ENCODE assay signal across 17 cellular contexts in the genomic region with DNA sequence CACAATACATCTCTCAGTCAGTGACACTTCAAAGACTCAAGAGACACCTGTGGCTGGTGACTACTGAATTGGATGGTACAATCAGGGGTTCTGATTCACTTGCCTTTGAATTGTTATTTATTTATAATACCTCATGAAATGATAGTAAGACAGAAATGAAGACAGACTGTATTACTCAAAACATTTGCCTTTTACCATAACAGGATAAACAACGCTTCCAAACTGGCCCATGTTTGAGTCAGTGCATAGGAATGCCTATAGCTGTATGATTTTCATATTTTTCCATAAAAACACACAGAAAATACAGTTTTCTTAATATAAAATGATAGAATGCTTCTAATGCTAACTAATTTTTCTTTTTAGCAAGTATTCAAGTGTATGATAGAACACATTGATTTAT. TPM values are rescaled to one million over a fixed set of nuclear protein-coding genes. Genes with fewer than 3 reads are reported as not detected.
A peak's percentile ranks its signal among the peaks of the same experiment; 100 is the strongest.
DNase-seq lines count a peak whose midpoint lies in the region; ATAC-seq and TF ChIP-seq lines count a peak whose summit lies in the region.
"Had no signal": no experiment of that assay in that cellular context is flagged by ENCODE, and none has a peak within 500 bp of the region (broad histone marks: within the 10 kb centered on the region; RNA-seq: fewer than 3 reads in every experiment).

No MANE protein-coding gene starts in this region.

- no peak overlapping the region for H3K18ac ChIP-seq in trophoblast cell (ENCODE audit: low read length)

- H2BK120ac ChIP-seq in trophoblast cell (ENCODE audit: insufficient read depth, low read length, poor library complexity), result no peak overlapping the region

- H3K4me2 ChIP-seq in SK-N-SH, result no peak overlapping the region
- H3K4me2 ChIP-seq in trophoblast cell (ENCODE audit: low read length), result no peak overlapping the region
- H3K4me2 ChIP-seq: A549 had no signal

- POLR2A ChIA-PET in SK-N-SH (lab: Yijun Ruan, JAX), result no interaction called here

- H3K23ac ChIP-seq in trophoblast cell (ENCODE audit: low read length), result no peak overlapping the region

- H3K14ac ChIP-seq in trophoblast cell (ENCODE audit: low read length), result no peak overlapping the region

- DNase-seq in SK-N-SH, result no peak
- DNase-seq in amniotic epithelial cell (ENCODE audit: low read depth), result peak; percentile 17
- DNase-seq in fibroblast of gingiva (ENCODE audit: low read depth), result peak; percentile 4
- peak; percentile 23 to 68 for DNase-seq in trophoblast cell
- no peak for DNase-seq in NCI-H2081 (lab: John Stamatoyannopoulos, UW)
- DNase-seq in dorsolateral prefrontal cortex, result no peak
- no peak for DNase-seq in NOMO-1 treated with dmso at 0.1 percent for 144 hours (lab: John Stamatoyannopoulos, UW; ENCODE audit: unreplicated experiment)
- DNase-seq: AML-193; CD4-positive, alpha-beta T cell; DMS153; GF-D8; H9 had no signal

- no peak for TF ChIP-seq RAD21 in SK-N-SH (IDR thresholded peaks at IDR 0.05; ENCODE audit: low read length)

- peaks cover 6 to 7% of the 10 kb centered on the region in 2 experiments; a peak in 3 of 4 replicates for H3K4me1 ChIP-seq in SK-N-SH (ENCODE audit: control insufficient read depth in 1 of 2, insufficient read depth in 2 of 2, low read depth in 1 of 2, low read length in 1 of 2)
- no peaks in the 10 kb centered on the region for H3K4me1 ChIP-seq in trophoblast cell (ENCODE audit: control insufficient read depth in 1 of 2, insufficient read depth in 2 of 2, low read length in 2 of 2)
- H3K4me1 ChIP-seq: A549 had no signal

- no peaks in the 10 kb centered on the region for H3K9me2 ChIP-seq in SK-N-SH

- TF ChIP-seq CTCF in SK-N-SH (IDR thresholded peaks at IDR 0.05) (no peak), dorsolateral prefrontal cortex (IDR thresholded peaks at IDR 0.05 in 54 of 56, conservative IDR thresholded peaks at IDR 0.05 in 2 of 56; ENCODE audit: low read depth in 1 of 56, partially characterized antibody in 56 of 56) (no peak)

- H3K27me3 ChIP-seq in SK-N-SH (ENCODE audit: insufficient read depth) (no peaks in the 10 kb centered on the region), trophoblast cell (ENCODE audit: insufficient read depth, low read length) (no peaks in the 10 kb centered on the region), dorsolateral prefrontal cortex (peaks cover 0 to 7% (median 0%) of the 10 kb centered on the region in 45 donors)

- no peak overlapping the region for H2BK5ac ChIP-seq in trophoblast cell (ENCODE audit: low read depth, low read length, poor library complexity)

- H3K9ac ChIP-seq in SK-N-SH, result no peak overlapping the region
- H3K9ac ChIP-seq in trophoblast cell (ENCODE audit: low read length), result no peak overlapping the region

- no peak overlapping the region for H4K12ac ChIP-seq in trophoblast cell (ENCODE audit: low read depth, low read length)

- H3K4ac ChIP-seq in trophoblast cell (ENCODE audit: low read depth, low read length), result no peak overlapping the region

- H3K27ac ChIP-seq in SK-N-SH (ENCODE audit: low read depth in 2 of 2, low read length in 1 of 2) (peak overlapping the region in 1 of 2 experiments; percentile 60; a peak in 1 of 4 replicates), trophoblast cell (ENCODE audit: low read depth, low read length) (no peak overlapping the region), dorsolateral prefrontal cortex (no peak overlapping the region)
- H3K27ac ChIP-seq: 22Rv1, A549, C4-2B had no signal

- CTCF ChIA-PET in SK-N-SH (lab: Yijun Ruan, JAX), result interaction anchor here (0.8 to 1.4 kb wide), 3 partner anchors 18 to 95 kb away, joined by 3 to 7 read pairs (median 4); no protein-coding TSS in a partner anchor

- H3K79me2 ChIP-seq in SK-N-SH (ENCODE audit: insufficient read depth), result no peaks in the 10 kb centered on the region
- no peaks in the 10 kb centered on the region for H3K79me2 ChIP-seq in trophoblast cell (ENCODE audit: control insufficient read depth, insufficient read depth, low read length, poor library complexity)

- no peaks in the 10 kb centered on the region for H3K79me1 ChIP-seq in trophoblast cell (ENCODE audit: low read length)

- no peak for TF ChIP-seq EP300 in SK-N-SH (IDR thresholded peaks at IDR 0.05; ENCODE audit: borderline replicate concordance in 1 of 2, low read depth in 1 of 2, low read length in 1 of 2)

- no peak overlapping the region for H3K4me3 ChIP-seq in SK-N-SH (ENCODE audit: low read depth in 2 of 2, low read length in 1 of 2)
- no peak overlapping the region for H3K4me3 ChIP-seq in trophoblast cell (ENCODE audit: low read depth, low read length)
- no peak overlapping the region for H3K4me3 ChIP-seq in dorsolateral prefrontal cortex
- H3K4me3 ChIP-seq: A549 had no signal

- no peak overlapping the region for H2BK12ac ChIP-seq in trophoblast cell (ENCODE audit: low read length)

- 19% methylated on average over 1 of the region's 1 CpG for WGBS in SK-N-SH (ENCODE audit: low lambda C conversion rate)
- WGBS in trophoblast cell (ENCODE audit: extremely low coverage, insufficient coverage, insufficient read length), result no CpG with 5 or more reads among the region's 1 CpG

- H4K8ac ChIP-seq in trophoblast cell (ENCODE audit: low read depth, low read length), result no peak overlapping the region

- H3K9me3 ChIP-seq in SK-N-SH, result no peaks in the 10 kb centered on the region
- H3K9me3 ChIP-seq in trophoblast cell (ENCODE audit: insufficient read depth, low read depth, low read length), result peaks cover 2% of the 10 kb centered on the region
- H3K9me3 ChIP-seq: A549 had no signal

- intact Hi-C loops in dorsolateral prefrontal cortex (cut with DNase I), result no loop called here

- ATAC-seq in SK-N-SH treated with all-trans-retinoic acid at 6 μM for 48 hours, result peak; percentile 87
- ATAC-seq: A549 had no signal

- no peaks in the 10 kb centered on the region for H4K20me1 ChIP-seq in SK-N-SH (ENCODE audit: insufficient read depth)

- H3F3A ChIP-seq in SK-N-SH (replicated peaks; ENCODE audit: insufficient read depth), result no peaks in the 10 kb centered on the region

- no peak overlapping the region for H4K91ac ChIP-seq in trophoblast cell (ENCODE audit: low read depth, low read length)

- H3K36me3 ChIP-seq in SK-N-SH (replicated peaks in 1 of 2; ENCODE audit: control insufficient read depth in 1 of 2, insufficient read depth in 2 of 2, low read length in 1 of 2) (no peaks in the 10 kb centered on the region), trophoblast cell (ENCODE audit: control insufficient read depth in 1 of 2, insufficient read depth in 2 of 2, low read length in 2 of 2) (no peaks in the 10 kb centered on the region)

- H2AFZ ChIP-seq in SK-N-SH (ENCODE audit: low read depth), result no peak overlapping the region
- no peak overlapping the region for H2AFZ ChIP-seq in trophoblast cell (ENCODE audit: insufficient read depth, low read length, poor library complexity)

- H2AK5ac ChIP-seq in trophoblast cell (ENCODE audit: low read length), result no peak overlapping the region

TF ChIP-seq in SK-N-SH treated with all-trans-retinoic acid at 6 μM for 48 hours, 23 proteins besides CTCF, POLR2A, EP300 and RAD21:
- TF ChIP-seq GLIS3 (CRISPR knock-in tag; IDR thresholded peaks at IDR 0.05) (no peak), OSR1 (CRISPR knock-in tag; IDR thresholded peaks at IDR 0.05) (no peak)

TF ChIP-seq in SK-N-SH, 30 proteins besides CTCF, POLR2A, EP300 and RAD21 (continues in another document):
- TF ChIP-seq, protein P1, sequence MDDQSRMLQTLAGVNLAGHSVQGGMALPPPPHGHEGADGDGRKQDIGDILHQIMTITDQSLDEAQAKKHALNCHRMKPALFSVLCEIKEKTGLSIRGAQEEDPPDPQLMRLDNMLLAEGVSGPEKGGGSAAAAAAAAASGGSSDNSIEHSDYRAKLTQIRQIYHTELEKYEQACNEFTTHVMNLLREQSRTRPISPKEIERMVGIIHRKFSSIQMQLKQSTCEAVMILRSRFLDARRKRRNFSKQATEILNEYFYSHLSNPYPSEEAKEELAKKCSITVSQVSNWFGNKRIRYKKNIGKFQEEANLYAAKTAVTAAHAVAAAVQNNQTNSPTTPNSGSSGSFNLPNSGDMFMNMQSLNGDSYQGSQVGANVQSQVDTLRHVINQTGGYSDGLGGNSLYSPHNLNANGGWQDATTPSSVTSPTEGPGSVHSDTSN (IDR thresholded peaks at IDR 0.05), result no peak
- TF ChIP-seq EZH2phosphoT487 (IDR thresholded peaks at IDR 0.05; ENCODE audit: borderline replicate concordance, low read depth), result no peak
- TF ChIP-seq, protein P2, sequence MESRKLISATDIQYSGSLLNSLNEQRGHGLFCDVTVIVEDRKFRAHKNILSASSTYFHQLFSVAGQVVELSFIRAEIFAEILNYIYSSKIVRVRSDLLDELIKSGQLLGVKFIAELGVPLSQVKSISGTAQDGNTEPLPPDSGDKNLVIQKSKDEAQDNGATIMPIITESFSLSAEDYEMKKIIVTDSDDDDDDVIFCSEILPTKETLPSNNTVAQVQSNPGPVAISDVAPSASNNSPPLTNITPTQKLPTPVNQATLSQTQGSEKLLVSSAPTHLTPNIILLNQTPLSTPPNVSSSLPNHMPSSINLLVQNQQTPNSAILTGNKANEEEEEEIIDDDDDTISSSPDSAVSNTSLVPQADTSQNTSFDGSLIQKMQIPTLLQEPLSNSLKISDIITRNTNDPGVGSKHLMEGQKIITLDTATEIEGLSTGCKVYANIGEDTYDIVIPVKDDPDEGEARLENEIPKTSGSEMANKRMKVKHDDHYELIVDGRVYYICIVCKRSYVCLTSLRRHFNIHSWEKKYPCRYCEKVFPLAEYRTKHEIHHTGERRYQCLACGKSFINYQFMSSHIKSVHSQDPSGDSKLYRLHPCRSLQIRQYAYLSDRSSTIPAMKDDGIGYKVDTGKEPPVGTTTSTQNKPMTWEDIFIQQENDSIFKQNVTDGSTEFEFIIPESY (IDR thresholded peaks at IDR 0.05; ENCODE audit: borderline replicate concordance, low read depth), result no peak
- TF ChIP-seq, protein P3, sequence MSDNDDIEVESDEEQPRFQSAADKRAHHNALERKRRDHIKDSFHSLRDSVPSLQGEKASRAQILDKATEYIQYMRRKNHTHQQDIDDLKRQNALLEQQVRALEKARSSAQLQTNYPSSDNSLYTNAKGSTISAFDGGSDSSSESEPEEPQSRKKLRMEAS (IDR thresholded peaks at IDR 0.05; ENCODE audit: low read depth), result no peak
- no peak for TF ChIP-seq FOXM1 (IDR thresholded peaks at IDR 0.05; ENCODE audit: low read depth)
- TF ChIP-seq JUND (IDR thresholded peaks at IDR 0.05), result no peak
- TF ChIP-seq TEAD4 (IDR thresholded peaks at IDR 0.05; ENCODE audit: borderline replicate concordance, insufficient read depth), result no peak
- no peak for TF ChIP-seq SMC3 (IDR thresholded peaks at IDR 0.05; ENCODE audit: low read depth, low read length)
- no peak for TF ChIP-seq CHD2 (IDR thresholded peaks at IDR 0.05; ENCODE audit: low read length, partially characterized antibody)

RNA-seq across cellular contexts. Expression of a gene that starts 59.5 kb away (rescaled TPM):
- polyA plus RNA-seq in SK-N-SH (2012; rRNA removed), result 0.20 and 0.36 TPM in 2 replicates
- 0.85 and 1.6 TPM in 2 replicates for polyA plus RNA-seq in SK-N-SH (2012; cell fraction: cytosol; rRNA removed)
- polyA plus RNA-seq in SK-N-SH (2012; cell fraction: nucleus; rRNA removed), result 0.62 and 0.75 TPM in 2 replicates
- polyA plus RNA-seq in trophoblast cell (2013), result 0.03 TPM in 2 replicates
- total RNA-seq in dorsolateral prefrontal cortex, result 100 to 1,000 TPM in 34 of 120 experiments, 10 to 100 TPM in 86; 22.1 to 135 (median 87.7) TPM
- total RNA-seq: CD4-positive, alpha-beta T cell; HT-29 had no signal
- polyA plus RNA-seq: A549 had no signal

Comparison
In these comparisons a context has a peak if more than half of its experiments do, and no peak if none do; other contexts are left out.
1. DNase-seq: peak in amniotic epithelial cell (single experiment), fibroblast of gingiva (single experiment) and trophoblast cell (2 of 2); none in SK-N-SH (single experiment), NCI-H2081 (0 of 2), dorsolateral prefrontal cortex (0 of 10) and NOMO-1 treated with dmso at 0.1 percent for 144 hours (single experiment).